1 cellular context compared by ENCODE assay signal in genomic region chr11:58618215-58618614, GRCh38.
TF ChIP-seq lines count a peak whose summit lies in the region.

No MANE protein-coding gene starts in this region.

TF ChIP-seq in HCT116, 20 proteins besides CTCF, POLR2A, EP300 and RAD21 (continued from another document):
- TF ChIP-seq REST (IDR thresholded peaks at IDR 0.05; ENCODE audit: low read depth) (no peak), EGR1 (IDR thresholded peaks at IDR 0.05; ENCODE audit: low read depth) (no peak), ZBTB33 (IDR thresholded peaks at IDR 0.05; ENCODE audit: extremely low read depth, insufficient replicate concordance, low read length) (no peak), SIN3A (IDR thresholded peaks at IDR 0.05; ENCODE audit: low read depth) (no peak), ELF1 (IDR thresholded peaks at IDR 0.05; ENCODE audit: borderline replicate concordance, low read depth) (no peak), SP1 (IDR thresholded peaks at IDR 0.05; ENCODE audit: low read depth) (no peak), POLR2AphosphoS5 (IDR thresholded peaks at IDR 0.05; ENCODE audit: low read depth, low read length) (no peak), YY1 (IDR thresholded peaks at IDR 0.05; ENCODE audit: extremely low read depth, insufficient replicate concordance, low read depth, low read length) (no peak), TCF7L2 (IDR thresholded peaks at IDR 0.05; ENCODE audit: borderline replicate concordance, extremely low read depth, insufficient read depth, insufficient read length) (no peak), JUND (IDR thresholded peaks at IDR 0.05) (no peak), EZH2 (IDR thresholded peaks at IDR 0.05) (no peak), ZNF274 (IDR thresholded peaks at IDR 0.05; ENCODE audit: low read depth, low read length) (no peak), ZFX (IDR thresholded peaks at IDR 0.05) (no peak)
TF ChIP-seq in HCT116: peak in this region for 0.
